ENCODE assay signal across 9 cellular contexts in genomic region chr12:12613334-12613733, GRCh38. TPM values are rescaled to one million over a fixed set of nuclear protein-coding genes. Genes with fewer than 3 reads are reported as not detected.
DNase-seq lines count a peak whose midpoint lies in the region; ATAC-seq and TF ChIP-seq lines count a peak whose summit lies in the region.
"Had no signal": no experiment of that assay in that cellular context is flagged by ENCODE, and none has a peak within 500 bp of the region (broad histone marks: within the 10 kb centered on the region; RNA-seq: fewer than 3 reads in every experiment).

No MANE protein-coding gene starts in this region.

- H3K27ac Mint-ChIP-seq in CD4-positive, CD25-positive, alpha-beta regulatory T cell = peak overlapping the region; percentile 97 to 100 (median 97)
- peak overlapping the region; percentile 57 for H3K27ac Mint-ChIP-seq in nephron progenitor cell

- H3K27me3 ChIP-seq in CD4-positive, CD25-positive, alpha-beta regulatory T cell (ENCODE audit: control insufficient read depth, insufficient read depth, low read length) = no peaks in the 10 kb centered on the region
- no peaks in the 10 kb centered on the region for H3K27me3 ChIP-seq in KMS-11 (ENCODE audit: insufficient read depth, low read depth)
- no peaks in the 10 kb centered on the region for H3K27me3 ChIP-seq in mammary epithelial cell (ENCODE audit: insufficient read depth, low read length)

- peaks cover 13% of the 10 kb centered on the region for H3K36me3 Mint-ChIP-seq in CD4-positive, CD25-positive, alpha-beta regulatory T cell
- peaks cover 36% of the 10 kb centered on the region for H3K36me3 Mint-ChIP-seq in nephron progenitor cell (ENCODE audit: low read depth)

- H3K79me2 ChIP-seq in KMS-11 (ENCODE audit: insufficient read depth, low read depth) (no peaks in the 10 kb centered on the region; the same call in 1 of the 2 replicates), mammary epithelial cell (ENCODE audit: insufficient read depth, low read length) (peaks cover 21% of the 10 kb centered on the region)

- H4K20me1 ChIP-seq in KMS-11 (ENCODE audit: insufficient read depth) (no peaks in the 10 kb centered on the region), mammary epithelial cell (ENCODE audit: insufficient read depth, low read length) (no peaks in the 10 kb centered on the region)

- intact Hi-C loops in mammary epithelial cell (cut with micrococcal nuclease) = loop anchor here (2.0 kb wide), 1 partner anchor 43 kb away; no protein-coding TSS in a partner anchor

- 49% methylated on average over 5 of the region's 5 CpGs for WGBS in mammary epithelial cell (ENCODE audit: low coverage, missing lambda C conversion rate)

- H3K9ac ChIP-seq in KMS-11 = no peak overlapping the region
- H3K9ac ChIP-seq in mammary epithelial cell (ENCODE audit: insufficient read depth, low read length) = peak overlapping the region; percentile 36

- H3K4me3 ChIP-seq in CD4-positive, CD25-positive, alpha-beta regulatory T cell (ENCODE audit: low read depth, low read length) = peak overlapping the region; percentile 85
- H3K4me3 ChIP-seq in KMS-11 (IDR thresholded peaks at IDR 0.05; ENCODE audit: insufficient read depth, low read depth, low read length) = no peak overlapping the region
- no peak overlapping the region for H3K4me3 ChIP-seq in mammary epithelial cell (replicated peaks in 1 of 3; ENCODE audit: insufficient read depth in 1 of 3, low read depth in 2 of 3, low read length in 3 of 3)

- no peak for ATAC-seq in CD4-positive, CD25-positive, alpha-beta regulatory T cell (ENCODE audit: low read depth in 2 of 2)
- ATAC-seq in GM18873 (IDR thresholded peaks at IDR 0.05; ENCODE audit: low FRiP score, unreplicated experiment) (no peak), GM19467 (IDR thresholded peaks at IDR 0.05; ENCODE audit: unreplicated experiment) (no peak)

- H3K36me3 ChIP-seq in CD4-positive, CD25-positive, alpha-beta regulatory T cell (ENCODE audit: control insufficient read depth, insufficient read depth, low read length) = no peaks in the 10 kb centered on the region
- H3K36me3 ChIP-seq in KMS-11 (ENCODE audit: insufficient read depth) = no peaks in the 10 kb centered on the region
- H3K36me3 ChIP-seq in mammary epithelial cell (ENCODE audit: insufficient read depth, low read length) = peaks cover 3% of the 10 kb centered on the region

- H3K4me2 ChIP-seq in KMS-11 = peak overlapping the region; percentile 84; the same call in 1 of the 2 replicates
- H3K4me2 ChIP-seq in mammary epithelial cell (ENCODE audit: insufficient read depth, low read depth, low read length) = peak overlapping the region; percentile 7

- TF ChIP-seq CTCF in KMS-11 (conservative IDR thresholded peaks at IDR 0.05; ENCODE audit: low read depth, low read length) (no peak), mammary epithelial cell (conservative IDR thresholded peaks at IDR 0.05 in 1 of 2, IDR thresholded peaks at IDR 0.05 in 1 of 2; ENCODE audit: extremely low read depth in 1 of 2, insufficient read depth in 1 of 2, low read depth in 1 of 2, low read length in 2 of 2) (no peak), nephron progenitor cell (IDR thresholded peaks at IDR 0.05) (no peak)

- no peaks in the 10 kb centered on the region for H3K9me3 ChIP-seq in CD4-positive, CD25-positive, alpha-beta regulatory T cell (ENCODE audit: control insufficient read depth in 2 of 2, low read length in 2 of 2)
- no peaks in the 10 kb centered on the region for H3K9me3 ChIP-seq in mammary epithelial cell (replicated peaks; ENCODE audit: insufficient read depth, low read length)

- peaks cover 56% of the 10 kb centered on the region for H3K4me1 ChIP-seq in CD4-positive, CD25-positive, alpha-beta regulatory T cell (ENCODE audit: control insufficient read depth, insufficient read depth, low read length, poor library complexity, severe bottlenecking)
- H3K4me1 ChIP-seq in KMS-11 (ENCODE audit: low read depth, poor library complexity, severe bottlenecking) = peaks cover 16% of the 10 kb centered on the region
- peaks cover 10% of the 10 kb centered on the region for H3K4me1 ChIP-seq in mammary epithelial cell (ENCODE audit: insufficient read depth, low read length)

- peak overlapping the region; percentile 93 to 99 (median 96) for H3K4me3 Mint-ChIP-seq in CD4-positive, CD25-positive, alpha-beta regulatory T cell
- peak overlapping the region; percentile 89 for H3K4me3 Mint-ChIP-seq in nephron progenitor cell

- H2AFZ ChIP-seq in KMS-11 (ENCODE audit: low read depth) (no peak overlapping the region), mammary epithelial cell (ENCODE audit: low read depth, low read length) (no peak overlapping the region)

- peak overlapping the region; percentile 94 for H3K27ac ChIP-seq in CD4-positive, CD25-positive, alpha-beta regulatory T cell (ENCODE audit: insufficient read depth, low read length, poor library complexity, severe bottlenecking)
- H3K27ac ChIP-seq in KMS-11 (no peak overlapping the region), mammary epithelial cell (ENCODE audit: insufficient read depth, low read depth, low read length) (no peak overlapping the region)

- BruUV-seq in mammary epithelial cell (replicated peaks; lab: Mats Ljungman, UMichigan) = TSS peak; percentile 29

- H3K27me3 Mint-ChIP-seq in CD4-positive, CD25-positive, alpha-beta regulatory T cell = no peaks in the 10 kb centered on the region
- H3K27me3 Mint-ChIP-seq in nephron progenitor cell (ENCODE audit: low read depth, poor library complexity) = peaks cover 6% of the 10 kb centered on the region

- H3K4me1 Mint-ChIP-seq in CD4-positive, CD25-positive, alpha-beta regulatory T cell = peaks cover 31 to 77% (median 50%) of the 10 kb centered on the region in 4 donors
- H3K4me1 Mint-ChIP-seq in nephron progenitor cell = peaks cover 46% of the 10 kb centered on the region

- CTCF ChIA-PET in mammary epithelial cell (lab: Charles Lee; ENCODE audit: low non-redundant PET) = no interaction called here

- dilution Hi-C loops in mammary epithelial cell (cut with HindIII; ENCODE audit: low sequenced_read_pairs) = no loop called here

- DNase-seq in CD4-positive, CD25-positive, alpha-beta regulatory T cell = peak in 2 of 3 donors; percentile 18 to 50
- no peak for DNase-seq in mammary epithelial cell
- DNase-seq in nephron progenitor cell = no peak
- no peak for DNase-seq in NCI-H774 (lab: John Stamatoyannopoulos, UW)
- no peak for DNase-seq in SW480 (ENCODE audit: low spot score)
- DNase-seq: activated CD4-positive, alpha-beta T cell treated with anti-CD3 and anti-CD28 coated beads for 48 hours had no signal

- H3K9me3 Mint-ChIP-seq in CD4-positive, CD25-positive, alpha-beta regulatory T cell = peaks cover 0 to 3% (median 0%) of the 10 kb centered on the region in 7 donors
- peaks cover 18% of the 10 kb centered on the region for H3K9me3 Mint-ChIP-seq in nephron progenitor cell

- in situ Hi-C loops in mammary epithelial cell (cut with MboI; ENCODE audit: low sequenced_read_pairs in 2 of 2) = no loop called here

RNA-seq across cellular contexts. Expression of gene CREBL2, which starts 1.7 kb away (rescaled TPM):
- 27.5 TPM for total RNA-seq in CD4-positive, CD25-positive, alpha-beta regulatory T cell
- polyA plus RNA-seq in CD4-positive, CD25-positive, alpha-beta regulatory T cell = 10 to 100 TPM; 60.7 to 73.4 (median 66.5) TPM
- 10 to 100 TPM; 18.1 to 40.2 TPM for total RNA-seq in mammary epithelial cell
- polyA plus RNA-seq in mammary epithelial cell = 9.1 TPM
- 7.5 TPM for polyA minus RNA-seq in mammary epithelial cell

RNA-seq across cellular contexts. Expression of gene DUSP16, which starts 50.7 kb away (rescaled TPM):
- total RNA-seq in CD4-positive, CD25-positive, alpha-beta regulatory T cell = 108 TPM
- polyA plus RNA-seq in CD4-positive, CD25-positive, alpha-beta regulatory T cell = 10 to 100 TPM; 29.4 to 40.7 (median 30.2) TPM
- 10 to 100 TPM; 11.2 to 16.4 TPM for total RNA-seq in mammary epithelial cell
- 4.3 TPM for polyA plus RNA-seq in mammary epithelial cell
- polyA minus RNA-seq in mammary epithelial cell = 9.0 TPM

Comparison
In these comparisons a context has a peak if more than half of its experiments do, and no peak if none do; other contexts are left out.
1. DNase-seq: peak in CD4-positive, CD25-positive, alpha-beta regulatory T cell (2 of 3); none in mammary epithelial cell (single experiment), nephron progenitor cell (single experiment), NCI-H774 (single experiment) and SW480 (single experiment).